In genomic region chr11:62931501-62932278, GRCh38 we compare ENCODE assay signal across 1 cellular context.
TF ChIP-seq lines count a peak whose summit lies in the region.

No MANE protein-coding gene starts in this region.

TF ChIP-seq in HEK293, 187 proteins besides CTCF, POLR2A, EP300 and RAD21 (continued from another document):
- TF ChIP-seq ZNF518A (tag by site-specific recombination; conservative IDR thresholded peaks at IDR 0.05; ENCODE audit: low read depth) (no peak), ZNF423 (tag by site-specific recombination; IDR thresholded peaks at IDR 0.05) (no peak), ZEB2 (tag by site-specific recombination; IDR thresholded peaks at IDR 0.05) (peak; percentile 45; the same call in 1 of the 2 replicates), ZBTB17 (tag by site-specific recombination; IDR thresholded peaks at IDR 0.05) (no peak), FEZF1 (tag by site-specific recombination; IDR thresholded peaks at IDR 0.05) (no peak), ZNF629 (tag by site-specific recombination; IDR thresholded peaks at IDR 0.05) (0 out of 2 replicates have a peak, but pooled peaks have one; percentile 21), OSR2 (tag by site-specific recombination; IDR thresholded peaks at IDR 0.05) (0 out of 2 replicates have a peak, but pooled peaks have one; percentile 17), ZNF426 (tag by site-specific recombination; IDR thresholded peaks at IDR 0.05) (no peak), ZNF121 (tag by site-specific recombination; IDR thresholded peaks at IDR 0.05) (peak; percentile 27; the same call in 1 of the 2 replicates), ZNF600 (tag by site-specific recombination; IDR thresholded peaks at IDR 0.05) (0 out of 2 replicates have a peak, but pooled peaks have one; percentile 12), ZNF558 (tag by site-specific recombination; IDR thresholded peaks at IDR 0.05) (peak; percentile 80), GLIS1 (tag by site-specific recombination; IDR thresholded peaks at IDR 0.05) (peak; percentile 33; the same call in 1 of the 2 replicates), ZNF449 (tag by site-specific recombination; IDR thresholded peaks at IDR 0.05) (no peak), ZNF10 (tag by site-specific recombination; IDR thresholded peaks at IDR 0.05) (no peak), ZBTB7A (tag by site-specific recombination; IDR thresholded peaks at IDR 0.05; ENCODE audit: low read depth) (no peak), HOXA7 (CRISPR knock-in tag; IDR thresholded peaks at IDR 0.05; ENCODE audit: borderline replicate concordance) (no peak), ZNF366 (tag by site-specific recombination; conservative IDR thresholded peaks at IDR 0.05) (peak; percentile 49), PRDM10 (tag by site-specific recombination; IDR thresholded peaks at IDR 0.05) (0 out of 2 replicates have a peak, but pooled peaks have one; percentile 24), ZNF660 (tag by site-specific recombination; IDR thresholded peaks at IDR 0.05) (peak; percentile 62; the same call in 1 of the 2 replicates)
